8 cellular contexts compared by ENCODE assay signal in the genomic region with DNA sequence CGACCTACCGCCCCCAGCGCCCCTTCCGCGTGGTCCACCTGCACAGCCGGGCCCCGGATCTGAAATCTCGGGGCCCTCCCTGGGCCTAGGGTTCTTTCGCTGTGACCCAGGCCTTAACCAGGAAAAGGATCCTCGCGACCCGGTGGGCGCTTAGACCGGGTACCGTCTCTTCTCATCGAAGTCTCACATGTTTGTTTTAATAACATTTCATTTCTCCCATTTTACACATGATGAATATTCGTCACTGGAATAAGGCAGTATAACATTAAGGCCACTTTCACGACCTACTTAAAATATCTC. TPM values are rescaled to one million over a fixed set of nuclear protein-coding genes. Genes with fewer than 3 reads are reported as not detected.
A peak's percentile ranks its signal among the peaks of the same experiment; 100 is the strongest.
DNase-seq lines count a peak whose midpoint lies in the region; ATAC-seq and TF ChIP-seq lines count a peak whose summit lies in the region.

No MANE protein-coding gene starts in this region.

- H3K27ac ChIP-seq in RWPE2 (ENCODE audit: poor library complexity, severe bottlenecking) (peak overlapping the region; percentile 88), esophagus squamous epithelium (peak overlapping the region; percentile 87 to 100 (median 90))

- no peak for TF ChIP-seq POLR2A in esophagus squamous epithelium (IDR thresholded peaks at IDR 0.05)

- no peak for TF ChIP-seq CTCF in GM12865 (IDR thresholded peaks at IDR 0.05; ENCODE audit: insufficient read depth, low read depth, low read length, missing control alignments)
- no peak for TF ChIP-seq CTCF in RWPE2 (IDR thresholded peaks at IDR 0.05; ENCODE audit: poor library complexity, severe bottlenecking)
- TF ChIP-seq CTCF in esophagus squamous epithelium (IDR thresholded peaks at IDR 0.05): no peak
- no peak for TF ChIP-seq CTCF in retinal pigment epithelial cell (conservative IDR thresholded peaks at IDR 0.05; ENCODE audit: low read depth, low read length)

- H3K4me3 ChIP-seq in GM12865 (ENCODE audit: low read depth, low read length): peak overlapping the region; percentile 94
- H3K4me3 ChIP-seq in RWPE2 (ENCODE audit: severe bottlenecking): peak overlapping the region; percentile 55
- peak overlapping the region; percentile 71 to 94 (median 86) for H3K4me3 ChIP-seq in esophagus squamous epithelium
- peak overlapping the region; percentile 73 for H3K4me3 ChIP-seq in retinal pigment epithelial cell (ENCODE audit: low read length)

- intact Hi-C loops in esophagus squamous epithelium (cut with DNase I): no loop called here

- H3K4me1 ChIP-seq in RWPE2 (ENCODE audit: insufficient read depth, poor library complexity, severe bottlenecking) (peaks cover 4% of the 10 kb centered on the region), esophagus squamous epithelium (peaks cover 37 to 59% (median 38%) of the 10 kb centered on the region in 3 donors)

- H3K27me3 ChIP-seq in RWPE2 (ENCODE audit: insufficient read depth, poor library complexity, severe bottlenecking) (no peaks in the 10 kb centered on the region), esophagus squamous epithelium (no peaks in the 10 kb centered on the region)

- H3K36me3 ChIP-seq in RWPE2 (ENCODE audit: low read depth): peaks cover 43% of the 10 kb centered on the region
- peaks cover 15 to 42% (median 24%) of the 10 kb centered on the region in 3 donors for H3K36me3 ChIP-seq in esophagus squamous epithelium

- no peak for DNase-seq in GM12865 (ENCODE audit: low read depth)
- no peak for DNase-seq in RWPE2 (ENCODE audit: low spot score)
- no peak for DNase-seq in esophagus squamous epithelium (lab: John Stamatoyannopoulos, UW)
- no peak for DNase-seq in retinal pigment epithelial cell (ENCODE audit: low read depth)
- no peak for DNase-seq in amygdala (lab: John Stamatoyannopoulos, UW)
- no peak for DNase-seq in HuH-7 (ENCODE audit: low spot score)

- ATAC-seq in RWPE2 (ENCODE audit: low read depth) (no peak), GM21619 (IDR thresholded peaks at IDR 0.05; ENCODE audit: unreplicated experiment) (no peak)
- no peak for ATAC-seq in activated CD4-positive, CD25-positive, alpha-beta regulatory T cell treated with anti-CD3 and anti-CD28 coated beads, Interleukin-2, amount 50 U/mL, for 24 hours

- H3K9me3 ChIP-seq in RWPE2 (ENCODE audit: severe bottlenecking) (no peaks in the 10 kb centered on the region), esophagus squamous epithelium (no peaks in the 10 kb centered on the region)

- WGBS in esophagus squamous epithelium, 2 donors: 0 to 1% methylated on average over 18 of the region's 18 CpGs

RNA-seq across cellular contexts. Expression of a gene that starts 0.3 kb away (rescaled TPM):
- 10 to 100 TPM; 34.4 to 42.4 (median 37.1) TPM for total RNA-seq in esophagus squamous epithelium

RNA-seq across cellular contexts. Expression of a gene that starts 3.3 kb away (rescaled TPM):
- 10 to 100 TPM; 50.8 to 88.1 (median 54.1) TPM for total RNA-seq in esophagus squamous epithelium

RNA-seq across cellular contexts. Expression of a gene that starts 10.5 kb away (rescaled TPM):
- total RNA-seq in esophagus squamous epithelium: 100 to 1,000 TPM; 123 to 278 (median 200) TPM

RNA-seq across cellular contexts. Expression of a gene that starts 11.5 kb away (rescaled TPM):
- 10 to 100 TPM; 27.4 to 78.0 (median 37.6) TPM for total RNA-seq in esophagus squamous epithelium

RNA-seq across cellular contexts. Expression of a gene that starts 28.6 kb away (rescaled TPM):
- 10 to 100 TPM in 3 of 4 donors, 1 to 10 TPM in 1; 5.7 to 28.1 (median 16.7) TPM for total RNA-seq in esophagus squamous epithelium
